ENCODE assay signal across 29 cellular contexts in genomic region chr17:45861185-45861584, GRCh38. TPM values are rescaled to one million over a fixed set of nuclear protein-coding genes. Genes with fewer than 3 reads are reported as not detected.
"Had no signal": no experiment of that assay in that cellular context is flagged by ENCODE, and none has a peak within 500 bp of the region (broad histone marks: within the 10 kb centered on the region; RNA-seq: fewer than 3 reads in every experiment).

No MANE protein-coding gene starts in this region.

- ATAC-seq: foreskin keratinocyte, sciatic nerve had no signal

- H3K27ac Mint-ChIP-seq: activated naive CD8-positive, alpha-beta T cell; dendritic cell treated with granulocyte-macrophage colony-stimulating factor and Interleukin-4, amounts not matched to agents 40 ng/mL and 50 ng/mL, for 4 days; immature natural killer cell; nephron had no signal

- H3K4me1 Mint-ChIP-seq: immature natural killer cell had no signal

- H3K9me3 Mint-ChIP-seq: dendritic cell treated with granulocyte-macrophage colony-stimulating factor and Interleukin-4, amounts not matched to agents 40 ng/mL and 50 ng/mL, for 4 days; immature natural killer cell had no signal

- H3K36me3 Mint-ChIP-seq: activated naive CD8-positive, alpha-beta T cell; immature natural killer cell had no signal

- H3K27ac ChIP-seq: adrenal gland, breast epithelium, foreskin keratinocyte, left ventricle myocardium inferior, neutrophil, parathyroid adenoma, thyroid gland had no signal

- H3K4me3 Mint-ChIP-seq: activated naive CD8-positive, alpha-beta T cell; dendritic cell treated with granulocyte-macrophage colony-stimulating factor and Interleukin-4, amounts not matched to agents 40 ng/mL and 50 ng/mL, for 4 days; immature natural killer cell; nephron had no signal

- DNase-seq: activated T-cell treated with anti-CD3 and anti-CD28 coated beads, Interleukin-2, amount 50 U/mL, for 1 hour; effector memory CD4-positive, alpha-beta T cell; foreskin keratinocyte; immature natural killer cell; left ventricle myocardium inferior; midbrain; stimulated activated CD4-positive, alpha-beta T cell treated with anti-CD3 and anti-CD28 coated beads, Interleukin-15, amount 100 ng/mL, for 24 hours; stimulated activated CD4-positive, alpha-beta T cell treated with anti-CD3 and anti-CD28 coated beads, Interleukin-2, amount 100 ng/mL, for 48 hours; stimulated activated naive CD4-positive, alpha-beta T cell; T-helper 9 cell; thyroid gland had no signal

RNA-seq across cellular contexts. Expression of gene SPPL2C, which starts 16.5 kb away (rescaled TPM):
- total RNA-seq: adrenal gland; astrocyte; breast epithelium; chondrocyte; foreskin keratinocyte; glomerular endothelial cell; kidney epithelial cell; left ventricle myocardium inferior; lung microvascular endothelial cell; myocyte; renal cortical epithelial cell; sciatic nerve; smooth muscle cell; T-helper 1 cell treated with Interleukin-12 subunit alpha and Interleukin-12 subunit beta and Interleukin-4 antibody, amounts not matched to agents 30 ng/mL and 1 ng/mL, for 36 hours; ureter had no signal
